Comparison of ENCODE assay signal across 12 cellular contexts in genomic region chr9:89360465-89360864, GRCh38. TPM values are rescaled to one million over a fixed set of nuclear protein-coding genes. Genes with fewer than 3 reads are reported as not detected.
DNase-seq lines count a peak whose midpoint lies in the region; ATAC-seq, FAIRE-seq and TF ChIP-seq lines count a peak whose summit lies in the region.
"Had no signal": no experiment of that assay in that cellular context is flagged by ENCODE, and none has a peak within 500 bp of the region (broad histone marks: within the 10 kb centered on the region; RNA-seq: fewer than 3 reads in every experiment).

No MANE protein-coding gene starts in this region.

- no peak overlapping the region for H3K4me3 Mint-ChIP-seq in activated T-cell treated with anti-CD3 and anti-CD28 coated beads, Interleukin-2, amount 50 U/mL, for 24 hours
- H3K4me3 Mint-ChIP-seq in activated T-cell treated with anti-CD3 and anti-CD28 coated beads, Interleukin-2, amount 50 U/mL, for 4 hours, result no peak overlapping the region
- no peak overlapping the region for H3K4me3 Mint-ChIP-seq in stimulated activated naive CD8-positive, alpha-beta T cell treated with anti-CD3 and anti-CD28 coated beads, Interleukin-15, Interleukin-2, amounts not matched to agents 100 ng/mL and 50 ng/mL, for 24 hours
- H3K4me3 Mint-ChIP-seq in Caco-2 (ENCODE audit: unreplicated experiment), result no peak overlapping the region

- H3K79me2 ChIP-seq in mammary epithelial cell (ENCODE audit: insufficient read depth, low read length), result no peaks in the 10 kb centered on the region

- H3K4me1 ChIP-seq in mammary epithelial cell (ENCODE audit: insufficient read depth, low read length) (peaks cover 6% of the 10 kb centered on the region), Caco-2 (no peaks in the 10 kb centered on the region)

- H3K27me3 Mint-ChIP-seq in activated T-cell treated with anti-CD3 and anti-CD28 coated beads, Interleukin-2, amount 50 U/mL, for 24 hours, result no peaks in the 10 kb centered on the region
- no peaks in the 10 kb centered on the region for H3K27me3 Mint-ChIP-seq in activated T-cell treated with anti-CD3 and anti-CD28 coated beads, Interleukin-2, amount 50 U/mL, for 4 hours (ENCODE audit: low read depth)
- H3K27me3 Mint-ChIP-seq in stimulated activated naive CD8-positive, alpha-beta T cell treated with anti-CD3 and anti-CD28 coated beads, Interleukin-15, Interleukin-2, amounts not matched to agents 100 ng/mL and 50 ng/mL, for 24 hours, result no peaks in the 10 kb centered on the region
- no peaks in the 10 kb centered on the region for H3K27me3 Mint-ChIP-seq in Caco-2 (ENCODE audit: insufficient read depth, unreplicated experiment)

- no TSS peak for BruUV-seq in mammary epithelial cell (replicated peaks; lab: Mats Ljungman, UMichigan)
- no TSS peak for BruUV-seq in Caco-2 (replicated peaks; lab: Mats Ljungman, UMichigan)

- H3K27ac Mint-ChIP-seq in activated T-cell treated with anti-CD3 and anti-CD28 coated beads, Interleukin-2, amount 50 U/mL, for 24 hours, result peak overlapping the region; percentile 61
- H3K27ac Mint-ChIP-seq in stimulated activated naive CD8-positive, alpha-beta T cell treated with anti-CD3 and anti-CD28 coated beads, Interleukin-15, Interleukin-2, amounts not matched to agents 100 ng/mL and 50 ng/mL, for 24 hours, result peak overlapping the region; percentile 34
- no peak overlapping the region for H3K27ac Mint-ChIP-seq in Caco-2 (ENCODE audit: unreplicated experiment)

- ATAC-seq in activated T-cell treated with anti-CD3 and anti-CD28 coated beads, Interleukin-2, amount 50 U/mL, for 4 hours, result no peak
- ATAC-seq: HCT116 had no signal

- H3K4me3 ChIP-seq in mammary epithelial cell (replicated peaks in 1 of 3; ENCODE audit: insufficient read depth in 1 of 3, low read depth in 2 of 3, low read length in 3 of 3), result no peak overlapping the region
- no peak overlapping the region for H3K4me3 ChIP-seq in Caco-2 (ENCODE audit: low read depth, low read length)
- H3K4me3 ChIP-seq: PC-9 had no signal

- intact Hi-C loops in mammary epithelial cell (cut with micrococcal nuclease) (no loop called here), Caco-2 (cut with micrococcal nuclease; ENCODE audit: unreplicated experiment) (no loop called here)

- POLR2A ChIA-PET in Caco-2 (lab: Charles Lee), result interaction anchor here (0.6 kb wide), 1 partner anchor 174 kb away, joined by 3 read pairs; no protein-coding TSS in a partner anchor

- no peaks in the 10 kb centered on the region for H3K27me3 ChIP-seq in mammary epithelial cell (ENCODE audit: insufficient read depth, low read length)
- no peaks in the 10 kb centered on the region for H3K27me3 ChIP-seq in Caco-2 (replicated peaks; ENCODE audit: control insufficient read depth, insufficient read depth, low read length)

- CTCF ChIA-PET in mammary epithelial cell (lab: Charles Lee; ENCODE audit: low non-redundant PET), result no interaction called here
- CTCF ChIA-PET in Caco-2 (lab: Charles Lee), result no interaction called here

- no peaks in the 10 kb centered on the region for H3K9me3 Mint-ChIP-seq in activated T-cell treated with anti-CD3 and anti-CD28 coated beads, Interleukin-2, amount 50 U/mL, for 24 hours
- H3K9me3 Mint-ChIP-seq in activated T-cell treated with anti-CD3 and anti-CD28 coated beads, Interleukin-2, amount 50 U/mL, for 4 hours, result no peaks in the 10 kb centered on the region
- no peaks in the 10 kb centered on the region for H3K9me3 Mint-ChIP-seq in stimulated activated naive CD8-positive, alpha-beta T cell treated with anti-CD3 and anti-CD28 coated beads, Interleukin-15, Interleukin-2, amounts not matched to agents 100 ng/mL and 50 ng/mL, for 24 hours
- H3K9me3 Mint-ChIP-seq in Caco-2 (ENCODE audit: unreplicated experiment), result no peaks in the 10 kb centered on the region

- no peak for DNase-seq in activated T-cell treated with anti-CD3 and anti-CD28 coated beads, Interleukin-2, amount 50 U/mL, for 24 hours
- no peak for DNase-seq in activated T-cell treated with anti-CD3 and anti-CD28 coated beads, Interleukin-2, amount 50 U/mL, for 4 hours
- DNase-seq in NCI-H774 (lab: John Stamatoyannopoulos, UW) (peak; percentile 10), mammary epithelial cell (no peak), Caco-2 (no peak), NCI-H2227 treated with DMSO at 0.1 percent for 48 hours (lab: John Stamatoyannopoulos, UW) (no peak)
- DNase-seq: activated gamma-delta T cell treated with Interleukin-2 at 50 U/mL for 16 hours, cortex of kidney, PC-9 had no signal

- 95% methylated on average over 3 of the region's 3 CpGs for WGBS in mammary epithelial cell (ENCODE audit: low coverage, missing lambda C conversion rate)

- H3K36me3 Mint-ChIP-seq in activated T-cell treated with anti-CD3 and anti-CD28 coated beads, Interleukin-2, amount 50 U/mL, for 24 hours (ENCODE audit: low read depth), result peaks cover 88% of the 10 kb centered on the region
- peaks cover 43% of the 10 kb centered on the region for H3K36me3 Mint-ChIP-seq in activated T-cell treated with anti-CD3 and anti-CD28 coated beads, Interleukin-2, amount 50 U/mL, for 4 hours (ENCODE audit: insufficient read depth)
- H3K36me3 Mint-ChIP-seq in stimulated activated naive CD8-positive, alpha-beta T cell treated with anti-CD3 and anti-CD28 coated beads, Interleukin-15, Interleukin-2, amounts not matched to agents 100 ng/mL and 50 ng/mL, for 24 hours (ENCODE audit: low read depth), result peaks cover 50% of the 10 kb centered on the region
- peaks cover 23% of the 10 kb centered on the region for H3K36me3 Mint-ChIP-seq in Caco-2 (ENCODE audit: insufficient read depth, unreplicated experiment)

- TF ChIP-seq CTCF in mammary epithelial cell (conservative IDR thresholded peaks at IDR 0.05 in 1 of 2, IDR thresholded peaks at IDR 0.05 in 1 of 2; ENCODE audit: extremely low read depth in 1 of 2, insufficient read depth in 1 of 2, low read depth in 1 of 2, low read length in 2 of 2) (no peak), Caco-2 (IDR thresholded peaks at IDR 0.05; ENCODE audit: insufficient read depth in 1 of 2, low read depth in 1 of 2, low read length in 1 of 2, severe bottlenecking in 1 of 2, unreplicated experiment in 1 of 2) (no peak)

- peak; percentile 74 for FAIRE-seq in islet of Langerhans (lab: Jason Lieb, UNC)

- dilution Hi-C loops in mammary epithelial cell (cut with HindIII; ENCODE audit: low sequenced_read_pairs), result no loop called here

- peaks cover 20% of the 10 kb centered on the region for H3K4me1 Mint-ChIP-seq in activated T-cell treated with anti-CD3 and anti-CD28 coated beads, Interleukin-2, amount 50 U/mL, for 24 hours (ENCODE audit: low read depth)
- peaks cover 3% of the 10 kb centered on the region for H3K4me1 Mint-ChIP-seq in activated T-cell treated with anti-CD3 and anti-CD28 coated beads, Interleukin-2, amount 50 U/mL, for 4 hours (ENCODE audit: low read depth)
- peaks cover 3% of the 10 kb centered on the region for H3K4me1 Mint-ChIP-seq in stimulated activated naive CD8-positive, alpha-beta T cell treated with anti-CD3 and anti-CD28 coated beads, Interleukin-15, Interleukin-2, amounts not matched to agents 100 ng/mL and 50 ng/mL, for 24 hours (ENCODE audit: low read depth)
- H3K4me1 Mint-ChIP-seq in Caco-2 (ENCODE audit: low read depth, unreplicated experiment), result no peaks in the 10 kb centered on the region

- H3K36me3 ChIP-seq in mammary epithelial cell (ENCODE audit: insufficient read depth, low read length) (peaks cover 5% of the 10 kb centered on the region), Caco-2 (ENCODE audit: control insufficient read depth, insufficient read depth, low read length) (no peaks in the 10 kb centered on the region)

- in situ Hi-C loops in mammary epithelial cell (cut with MboI; ENCODE audit: low sequenced_read_pairs in 2 of 2), result no loop called here

- no peak overlapping the region for H3K4me2 ChIP-seq in mammary epithelial cell (ENCODE audit: insufficient read depth, low read depth, low read length)
- H3K4me2 ChIP-seq: PC-9 had no signal

- no peaks in the 10 kb centered on the region for H3K9me3 ChIP-seq in mammary epithelial cell (replicated peaks; ENCODE audit: insufficient read depth, low read length)
- no peaks in the 10 kb centered on the region for H3K9me3 ChIP-seq in Caco-2

- no peaks in the 10 kb centered on the region for H4K20me1 ChIP-seq in mammary epithelial cell (ENCODE audit: insufficient read depth, low read length)

- H3K9ac ChIP-seq in mammary epithelial cell (ENCODE audit: insufficient read depth, low read length), result no peak overlapping the region

- H2AFZ ChIP-seq in mammary epithelial cell (ENCODE audit: low read depth, low read length), result no peak overlapping the region
- H2AFZ ChIP-seq: PC-9 had no signal

- H3K27ac ChIP-seq in mammary epithelial cell (ENCODE audit: insufficient read depth, low read depth, low read length), result no peak overlapping the region
- H3K27ac ChIP-seq: PC-9 had no signal

RNA-seq across cellular contexts. Expression of gene SECISBP2, which starts 42.2 kb away (rescaled TPM):
- 10 to 100 TPM; 34.7 to 36.3 (median 35.1) TPM for total RNA-seq in activated T-cell treated with anti-CD3 and anti-CD28 coated beads, Interleukin-2, amount 50 U/mL, for 4 hours
- 10 to 100 TPM; 24.5 to 26.5 TPM for total RNA-seq in mammary epithelial cell
- 12.8 TPM for polyA plus RNA-seq in mammary epithelial cell
- polyA minus RNA-seq in mammary epithelial cell, result 10.3 TPM
- total RNA-seq in Caco-2 (2022), result 21.0 and 23.2 TPM in 2 replicates

RNA-seq across cellular contexts. Expression of gene CKS2, which starts 49.5 kb away (rescaled TPM):
- 100 to 1,000 TPM; 121 to 140 (median 139) TPM for total RNA-seq in activated T-cell treated with anti-CD3 and anti-CD28 coated beads, Interleukin-2, amount 50 U/mL, for 4 hours
- total RNA-seq in mammary epithelial cell (100 to 1,000 TPM in 1 of 2 donors, 10 to 100 TPM in 1; 15.0 to 101 TPM), Caco-2 (2022) (93.8 and 94.1 TPM in 2 replicates)
- 329 TPM for polyA plus RNA-seq in mammary epithelial cell
- polyA minus RNA-seq in mammary epithelial cell, result 23.7 TPM
